Comparison of ENCODE assay signal across 14 cellular contexts in the genomic region with DNA sequence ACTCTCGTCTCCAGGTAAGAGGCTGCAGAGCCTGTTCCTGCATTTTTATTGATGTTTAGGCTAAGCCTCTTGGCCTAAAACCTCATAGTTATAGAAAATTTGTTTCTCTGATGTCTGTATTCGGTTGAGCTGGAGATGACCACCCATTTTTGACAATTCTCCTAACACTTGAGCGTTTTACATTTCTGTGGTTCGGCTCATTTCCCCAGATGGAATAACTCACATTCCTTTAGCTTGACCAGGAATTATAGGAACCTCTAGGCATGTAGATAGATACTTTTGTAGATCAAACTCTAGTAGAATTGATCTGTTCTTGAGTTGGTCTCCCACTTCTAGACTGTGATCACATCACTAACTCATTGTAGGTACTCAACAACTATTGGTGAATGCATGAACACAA.
A peak's percentile ranks its signal among the peaks of the same experiment; 100 is the strongest.
DNase-seq lines count a peak whose midpoint lies in the region; TF ChIP-seq lines count a peak whose summit lies in the region.
"Had no signal": no experiment of that assay in that cellular context is flagged by ENCODE, and none has a peak within 500 bp of the region (broad histone marks: within the 10 kb centered on the region; RNA-seq: fewer than 3 reads in every experiment).

No MANE protein-coding gene starts in this region.

- no peaks in the 10 kb centered on the region for H3K79me2 ChIP-seq in mammary epithelial cell (ENCODE audit: insufficient read depth, low read length)

- TF ChIP-seq POLR2A in breast epithelium (IDR thresholded peaks at IDR 0.05) = no peak

- DNase-seq in mammary epithelial cell = peak; percentile 8
- DNase-seq in breast epithelium (ENCODE audit: low spot score in 2 of 2) = no peak
- DNase-seq in amniotic epithelial cell (ENCODE audit: low read depth) = peak; percentile 55
- peak; percentile 31 for DNase-seq in hepatic stellate cell (ENCODE audit: low spot score)
- DNase-seq in posterior cingulate gyrus = no peak
- no peak for DNase-seq in COR-L47 (lab: John Stamatoyannopoulos, UW)
- DNase-seq in DMS 273 (lab: John Stamatoyannopoulos, UW; ENCODE audit: unreplicated experiment) = no peak
- DNase-seq in activated CD4-positive, alpha-beta T cell treated with anti-CD3 and anti-CD28 coated beads for 48 hours = no peak
- DNase-seq: activated CD8-positive, alpha-beta memory T cell treated with anti-CD3 and anti-CD28 coated beads, Interleukin-2, amount 10 ng/mL, durations not matched to agents 7 days and 5 days; amygdala; CD4-positive, alpha-beta T cell; stimulated activated CD4-positive, alpha-beta T cell treated with anti-CD3 and anti-CD28 coated beads, Interleukin-12 subunit alpha, Interleukin-12 subunit beta, amount 100 ng/mL, for 4 hours had no signal

- no peaks in the 10 kb centered on the region for H4K20me1 ChIP-seq in mammary epithelial cell (ENCODE audit: insufficient read depth, low read length)

- 31% methylated on average over 4 of the region's 4 CpGs for WGBS in mammary epithelial cell (ENCODE audit: low coverage, missing lambda C conversion rate)

- CTCF ChIA-PET in mammary epithelial cell (lab: Charles Lee; ENCODE audit: low non-redundant PET) = no interaction called here

- H3K9me3 ChIP-seq in mammary epithelial cell (replicated peaks; ENCODE audit: insufficient read depth, low read length) (no peaks in the 10 kb centered on the region), breast epithelium (no peaks in the 10 kb centered on the region)

- no peaks in the 10 kb centered on the region for H3K27me3 ChIP-seq in mammary epithelial cell (ENCODE audit: insufficient read depth, low read length)
- H3K27me3 ChIP-seq in breast epithelium = no peaks in the 10 kb centered on the region

- no TSS peak for BruUV-seq in mammary epithelial cell (replicated peaks; lab: Mats Ljungman, UMichigan)

- H3K4me3 ChIP-seq in mammary epithelial cell (replicated peaks in 1 of 3; ENCODE audit: insufficient read depth in 1 of 3, low read depth in 2 of 3, low read length in 3 of 3) = no peak overlapping the region
- no peak overlapping the region for H3K4me3 ChIP-seq in breast epithelium
- H3K4me3 ChIP-seq: lung had no signal

- intact Hi-C loops in mammary epithelial cell (cut with micrococcal nuclease) = no loop called here
- intact Hi-C loops in breast epithelium (cut with DNase I; ENCODE audit: low total_unique reads) = no loop called here
- intact Hi-C loops in posterior cingulate gyrus (cut with DNase I) = no loop called here

- in situ Hi-C loops in mammary epithelial cell (cut with MboI; ENCODE audit: low sequenced_read_pairs in 2 of 2) = no loop called here

- peak overlapping the region; percentile 73 for H2AFZ ChIP-seq in mammary epithelial cell (ENCODE audit: low read depth, low read length)

- no peak overlapping the region for H3K9ac ChIP-seq in mammary epithelial cell (ENCODE audit: insufficient read depth, low read length)

- TF ChIP-seq CTCF in mammary epithelial cell (conservative IDR thresholded peaks at IDR 0.05 in 1 of 2, IDR thresholded peaks at IDR 0.05 in 1 of 2; ENCODE audit: extremely low read depth in 1 of 2, insufficient read depth in 1 of 2, low read depth in 1 of 2, low read length in 2 of 2) = no peak
- TF ChIP-seq CTCF in breast epithelium (IDR thresholded peaks at IDR 0.05) = no peak

- H3K36me3 ChIP-seq in mammary epithelial cell (ENCODE audit: insufficient read depth, low read length) (no peaks in the 10 kb centered on the region), breast epithelium (no peaks in the 10 kb centered on the region)

- dilution Hi-C loops in mammary epithelial cell (cut with HindIII; ENCODE audit: low sequenced_read_pairs) = no loop called here

- H3K27ac ChIP-seq in mammary epithelial cell (ENCODE audit: insufficient read depth, low read depth, low read length) (no peak overlapping the region), breast epithelium (no peak overlapping the region)
- H3K27ac ChIP-seq: 22Rv1 had no signal

- peak overlapping the region; percentile 42 for H3K4me2 ChIP-seq in mammary epithelial cell (ENCODE audit: insufficient read depth, low read depth, low read length)

- peaks cover 15% of the 10 kb centered on the region for H3K4me1 ChIP-seq in mammary epithelial cell (ENCODE audit: insufficient read depth, low read length)
- no peaks in the 10 kb centered on the region for H3K4me1 ChIP-seq in breast epithelium

Comparison
In these comparisons a context has a peak if more than half of its experiments do, and no peak if none do; other contexts are left out.
1. DNase-seq: peak in mammary epithelial cell (single experiment), amniotic epithelial cell (single experiment) and hepatic stellate cell (single experiment); none in breast epithelium (0 of 2), posterior cingulate gyrus (0 of 10), COR-L47 (single experiment), DMS 273 (single experiment) and activated CD4-positive, alpha-beta T cell treated with anti-CD3 and anti-CD28 coated beads for 48 hours (single experiment).